In genomic region chr11:33773399-33774355, GRCh38 we compare ENCODE assay signal across 8 cellular contexts.
A peak's percentile ranks its signal among the peaks of the same experiment; 100 is the strongest.
DNase-seq lines count a peak whose midpoint lies in the region; ATAC-seq and TF ChIP-seq lines count a peak whose summit lies in the region.

No MANE protein-coding gene starts in this region.

- peak in 3 of 5 experiments; percentile 61 to 70 (median 69) for DNase-seq in T-helper 2 cell
- DNase-seq in cardiac fibroblast (ENCODE audit: low read depth in 2 of 2) = peak in 1 of 2 donors; percentile 19
- peak; percentile 26 for DNase-seq in kidney tubule cell (ENCODE audit: low spot score)
- peak; percentile 16 for DNase-seq in stimulated activated CD4-positive, alpha-beta T cell treated with anti-CD3 and anti-CD28 coated beads, Interleukin-4, amount 100 ng/mL, for 1 hour
- no peak for DNase-seq in NCI-H2196 (lab: John Stamatoyannopoulos, UW; ENCODE audit: unreplicated experiment)

- TF ChIP-seq CTCF in C4-2B (conservative IDR thresholded peaks at IDR 0.05) = no peak
- no peak for TF ChIP-seq CTCF in cardiac fibroblast (IDR thresholded peaks at IDR 0.05; ENCODE audit: low read depth, low read length)

- H3K27ac ChIP-seq in C4-2B = peak overlapping the region; percentile 75

- ATAC-seq in GM19328 (IDR thresholded peaks at IDR 0.05; ENCODE audit: unreplicated experiment) (peak; percentile 29), HG03442 (IDR thresholded peaks at IDR 0.05; ENCODE audit: unreplicated experiment) (peak; percentile 46)

- H3K4me3 ChIP-seq in cardiac fibroblast (replicated peaks in 1 of 2; ENCODE audit: low read depth in 2 of 2, low read length in 2 of 2) = peak overlapping the region; percentile 83 to 94
